In the genomic region with DNA sequence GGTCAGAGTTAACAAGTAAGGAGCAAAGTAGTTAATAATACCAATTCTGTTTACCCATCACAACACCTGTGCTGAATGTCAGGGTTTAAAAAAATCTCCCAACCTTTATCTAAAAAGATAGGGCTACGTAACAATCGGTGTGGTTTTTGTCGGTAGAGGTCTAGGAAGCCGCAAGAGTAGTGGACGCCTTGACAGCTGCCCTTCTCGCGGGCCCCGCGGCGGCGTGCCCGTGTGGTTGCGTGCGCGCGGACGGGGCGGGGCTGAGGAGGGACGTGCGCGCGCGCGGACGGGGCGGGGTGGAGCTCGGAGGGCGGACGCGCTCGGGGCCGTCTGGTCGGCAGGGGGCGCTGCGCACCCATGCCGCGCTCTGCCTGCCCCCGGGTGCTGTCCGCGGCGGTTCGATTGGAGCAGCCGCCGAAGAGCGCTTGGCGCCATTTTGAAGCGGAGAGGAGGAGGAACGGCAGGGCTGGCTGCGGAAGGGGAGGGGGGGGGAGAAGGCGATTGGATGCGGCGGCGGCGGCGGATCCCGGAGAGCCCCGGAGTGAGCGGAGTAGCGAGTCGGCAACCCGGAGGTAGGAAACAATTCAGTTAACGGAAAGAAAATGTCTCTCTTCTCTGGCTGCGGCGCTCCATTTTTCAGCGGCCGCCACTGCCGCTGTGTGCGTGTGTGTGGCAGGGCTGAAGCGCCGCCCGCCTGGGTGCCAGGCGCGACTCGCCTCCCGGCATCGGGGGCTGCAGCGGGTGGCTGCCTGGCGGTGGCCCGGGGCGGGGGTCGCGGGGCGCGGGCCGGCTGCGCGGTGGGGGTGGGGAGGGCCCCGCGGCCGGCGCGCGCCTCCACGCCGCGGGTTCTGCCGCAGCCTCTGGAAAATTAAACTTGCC, we compare ENCODE assay signal across 8 cellular contexts. TPM values are rescaled to one million over a fixed set of nuclear protein-coding genes. Genes with fewer than 3 reads are reported as not detected.
DNase-seq lines count a peak whose midpoint lies in the region; ATAC-seq and TF ChIP-seq lines count a peak whose summit lies in the region.

A gene with protein sequence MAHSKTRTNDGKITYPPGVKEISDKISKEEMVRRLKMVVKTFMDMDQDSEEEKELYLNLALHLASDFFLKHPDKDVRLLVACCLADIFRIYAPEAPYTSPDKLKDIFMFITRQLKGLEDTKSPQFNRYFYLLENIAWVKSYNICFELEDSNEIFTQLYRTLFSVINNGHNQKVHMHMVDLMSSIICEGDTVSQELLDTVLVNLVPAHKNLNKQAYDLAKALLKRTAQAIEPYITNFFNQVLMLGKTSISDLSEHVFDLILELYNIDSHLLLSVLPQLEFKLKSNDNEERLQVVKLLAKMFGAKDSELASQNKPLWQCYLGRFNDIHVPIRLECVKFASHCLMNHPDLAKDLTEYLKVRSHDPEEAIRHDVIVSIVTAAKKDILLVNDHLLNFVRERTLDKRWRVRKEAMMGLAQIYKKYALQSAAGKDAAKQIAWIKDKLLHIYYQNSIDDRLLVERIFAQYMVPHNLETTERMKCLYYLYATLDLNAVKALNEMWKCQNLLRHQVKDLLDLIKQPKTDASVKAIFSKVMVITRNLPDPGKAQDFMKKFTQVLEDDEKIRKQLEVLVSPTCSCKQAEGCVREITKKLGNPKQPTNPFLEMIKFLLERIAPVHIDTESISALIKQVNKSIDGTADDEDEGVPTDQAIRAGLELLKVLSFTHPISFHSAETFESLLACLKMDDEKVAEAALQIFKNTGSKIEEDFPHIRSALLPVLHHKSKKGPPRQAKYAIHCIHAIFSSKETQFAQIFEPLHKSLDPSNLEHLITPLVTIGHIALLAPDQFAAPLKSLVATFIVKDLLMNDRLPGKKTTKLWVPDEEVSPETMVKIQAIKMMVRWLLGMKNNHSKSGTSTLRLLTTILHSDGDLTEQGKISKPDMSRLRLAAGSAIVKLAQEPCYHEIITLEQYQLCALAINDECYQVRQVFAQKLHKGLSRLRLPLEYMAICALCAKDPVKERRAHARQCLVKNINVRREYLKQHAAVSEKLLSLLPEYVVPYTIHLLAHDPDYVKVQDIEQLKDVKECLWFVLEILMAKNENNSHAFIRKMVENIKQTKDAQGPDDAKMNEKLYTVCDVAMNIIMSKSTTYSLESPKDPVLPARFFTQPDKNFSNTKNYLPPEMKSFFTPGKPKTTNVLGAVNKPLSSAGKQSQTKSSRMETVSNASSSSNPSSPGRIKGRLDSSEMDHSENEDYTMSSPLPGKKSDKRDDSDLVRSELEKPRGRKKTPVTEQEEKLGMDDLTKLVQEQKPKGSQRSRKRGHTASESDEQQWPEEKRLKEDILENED (N-terminal part only) (plus strand): TSS at position 431 of the 879 bp plus-strand sequence. CDS start 62,321 bp downstream, outside the sequence.

- H3K9me3 Mint-ChIP-seq in T-helper 1 cell treated with Interleukin-12 subunit alpha and Interleukin-12 subunit beta and Interleukin-4 antibody, amounts not matched to agents 30 μg/mL and 1 μg/mL, for 36 hours, result no peaks in the 10 kb centered on the region

- H3K27ac ChIP-seq in angular gyrus (ENCODE audit: low read depth, low read length), result peak within 1 kb of the TSS; percentile 96
- peak within 1 kb of the TSS; percentile 95 to 97 for H3K27ac ChIP-seq in prostate gland
- H3K27ac ChIP-seq in urinary bladder (ENCODE audit: low read depth), result peak within 1 kb of the TSS; percentile 96

- no peaks in the 10 kb centered on the region for H3K9me3 ChIP-seq in prostate gland

- peak within 1 kb of the TSS; percentile 89 for H3K27ac Mint-ChIP-seq in T-helper 1 cell treated with Interleukin-12 subunit alpha and Interleukin-12 subunit beta and Interleukin-4 antibody, amounts not matched to agents 30 μg/mL and 1 μg/mL, for 36 hours

- intact Hi-C loops in left ventricle myocardium superior (cut with micrococcal nuclease), result loop anchor here (2.0 to 5.0 kb wide), 2 partner anchors 53 to 1141 kb away; no protein-coding TSS in a partner anchor
- intact Hi-C loops in prostate gland (cut with DNase I), result loop anchor here (5.0 to 10.0 kb wide), 2 partner anchors 681 to 1136 kb away; no protein-coding TSS in a partner anchor

- peak within 1 kb of the TSS; percentile 93 for H3K4me3 Mint-ChIP-seq in T-helper 1 cell treated with Interleukin-12 subunit alpha and Interleukin-12 subunit beta and Interleukin-4 antibody, amounts not matched to agents 30 μg/mL and 1 μg/mL, for 36 hours

- WGBS in prostate gland, result 1% methylated on average over 65 of the region's 97 CpGs
- under 1% methylated on average over 94 of the region's 97 CpGs for WGBS in urinary bladder

- H3K4me3 ChIP-seq in prostate gland (peak within 1 kb of the TSS; percentile 76 to 85), urinary bladder (ENCODE audit: low read depth, low read length) (peak within 1 kb of the TSS; percentile 99)

- peak; percentile 96 for TF ChIP-seq CTCF in GM13977 (IDR thresholded peaks at IDR 0.05; ENCODE audit: extremely low read depth, insufficient read depth, missing control alignments)
- TF ChIP-seq CTCF in prostate gland (IDR thresholded peaks at IDR 0.05), result peak; percentile 95 to 99 (median 98)

- in situ Hi-C loops in GM13977 (cut with MboI; ENCODE audit: low pct_unique_long_range_greater_than_20kb, low sequenced_read_pairs, unreplicated experiment), result loop anchor here (25.0 kb wide), 2 partner anchors 674 to 1126 kb away; no protein-coding TSS in a partner anchor

- peaks cover 33% of the 10 kb centered on the region for H3K4me1 Mint-ChIP-seq in T-helper 1 cell treated with Interleukin-12 subunit alpha and Interleukin-12 subunit beta and Interleukin-4 antibody, amounts not matched to agents 30 μg/mL and 1 μg/mL, for 36 hours (ENCODE audit: low read depth)

- DNase-seq in GM13977 (ENCODE audit: low spot score), result peak; percentile 95
- DNase-seq in NCI-H1694 (lab: John Stamatoyannopoulos, UW), result peak; percentile 64
- DNase-seq in left ventricle myocardium superior, result peak; percentile 98
- peak; percentile 95 for DNase-seq in prostate gland (ENCODE audit: low spot score)

- H3K4me1 ChIP-seq in prostate gland (replicated peaks), result no peaks in the 10 kb centered on the region
- no peaks in the 10 kb centered on the region for H3K4me1 ChIP-seq in urinary bladder (ENCODE audit: insufficient read depth)

- no peaks in the 10 kb centered on the region for H3K36me3 Mint-ChIP-seq in T-helper 1 cell treated with Interleukin-12 subunit alpha and Interleukin-12 subunit beta and Interleukin-4 antibody, amounts not matched to agents 30 μg/mL and 1 μg/mL, for 36 hours (ENCODE audit: low read depth)

- TF ChIP-seq POLR2A in prostate gland (IDR thresholded peaks at IDR 0.05), result peak; percentile 66

- H3K36me3 ChIP-seq in prostate gland (no peaks in the 10 kb centered on the region), urinary bladder (ENCODE audit: insufficient read depth) (no peaks in the 10 kb centered on the region)

- peaks cover 24% of the 10 kb centered on the region for H3K27me3 Mint-ChIP-seq in T-helper 1 cell treated with Interleukin-12 subunit alpha and Interleukin-12 subunit beta and Interleukin-4 antibody, amounts not matched to agents 30 μg/mL and 1 μg/mL, for 36 hours (ENCODE audit: low read depth)

- no peaks in the 10 kb centered on the region for H3K27me3 ChIP-seq in prostate gland (replicated peaks; ENCODE audit: insufficient read depth)

- ATAC-seq in HG02884 (IDR thresholded peaks at IDR 0.05; ENCODE audit: unreplicated experiment), result peak; percentile 75
- peak; percentile 97 for ATAC-seq in left ventricle myocardium superior

RNA-seq across cellular contexts. Expression of the gene that starts here (rescaled TPM):
- 26.1 TPM for total RNA-seq in left ventricle myocardium superior
- total RNA-seq in prostate gland, result 10 to 100 TPM; 37.0 to 63.3 TPM
- 158 TPM for total RNA-seq in urinary bladder
- 17.1 TPM for polyA plus RNA-seq in urinary bladder

Comparison
In these comparisons a context has a peak if more than half of its experiments do, and no peak if none do; other contexts are left out.
1. Peak in every context shown above with its lines: DNase-seq, ATAC-seq, H3K4me3 ChIP-seq and H3K27ac ChIP-seq.